Comparison of ENCODE assay signal across 21 cellular contexts in genomic region chr1:186950547-186950946, GRCh38.
DNase-seq lines count a peak whose midpoint lies in the region; ATAC-seq, FAIRE-seq and TF ChIP-seq lines count a peak whose summit lies in the region.
"Had no signal": no experiment of that assay in that cellular context is flagged by ENCODE, and none has a peak within 500 bp of the region (broad histone marks: within the 10 kb centered on the region; RNA-seq: fewer than 3 reads in every experiment).

No MANE protein-coding gene starts in this region.

- H3K9me3 ChIP-seq in keratinocyte (ENCODE audit: control insufficient read depth, low read depth, low read length) (no peaks in the 10 kb centered on the region), right cardiac atrium (ENCODE audit: control insufficient read depth, low read length) (no peaks in the 10 kb centered on the region), colonic mucosa (no peaks in the 10 kb centered on the region)
- H3K9me3 ChIP-seq: ascending aorta, right lobe of liver had no signal

- intact Hi-C loops in right cardiac atrium (cut with DNase I) (no loop called here), colonic mucosa (cut with DNase I) (no loop called here)

- no peak for TF ChIP-seq CTCF in brain microvascular endothelial cell (IDR thresholded peaks at IDR 0.05; ENCODE audit: low read depth, low read length, missing control alignments)
- TF ChIP-seq CTCF in keratinocyte (optimal IDR thresholded peaks at IDR 0.05 in 1 of 3, IDR thresholded peaks at IDR 0.05 in 1 of 3, conservative IDR thresholded peaks at IDR 0.05 in 1 of 3; ENCODE audit: extremely low read depth in 1 of 3, insufficient read depth in 2 of 3, low read length in 3 of 3), result no peak
- TF ChIP-seq CTCF in colonic mucosa (IDR thresholded peaks at IDR 0.05), result no peak

- no peak overlapping the region for H3K27ac ChIP-seq in brain microvascular endothelial cell
- no peak overlapping the region for H3K27ac ChIP-seq in keratinocyte (ENCODE audit: control insufficient read depth, insufficient read depth, low read length)
- no peak overlapping the region for H3K27ac ChIP-seq in right cardiac atrium (ENCODE audit: low read length)
- H3K27ac ChIP-seq in colonic mucosa, result no peak overlapping the region
- H3K27ac ChIP-seq: ascending aorta, hepatocyte, neural progenitor cell, right lobe of liver had no signal

- H3K4me2 ChIP-seq in keratinocyte (ENCODE audit: control insufficient read depth, extremely low read depth, insufficient read depth, low read depth, low read length), result no peak overlapping the region
- H3K4me2 ChIP-seq: hepatocyte, neural progenitor cell had no signal

- H3K27me3 ChIP-seq in brain microvascular endothelial cell (replicated peaks) (no peaks in the 10 kb centered on the region), keratinocyte (ENCODE audit: control insufficient read depth, extremely low read depth, insufficient read depth, low read length) (no peaks in the 10 kb centered on the region), right cardiac atrium (ENCODE audit: control insufficient read depth, insufficient read depth) (no peaks in the 10 kb centered on the region), colonic mucosa (no peaks in the 10 kb centered on the region)
- H3K27me3 ChIP-seq: ascending aorta, hepatocyte, neural progenitor cell, right lobe of liver had no signal

- no peaks in the 10 kb centered on the region for H4K20me1 ChIP-seq in keratinocyte (ENCODE audit: control insufficient read depth, extremely low read depth, insufficient read depth, low read length)

- WGBS in right cardiac atrium, result 70% methylated on average over 4 of the region's 4 CpGs

- H2AFZ ChIP-seq in keratinocyte (ENCODE audit: control insufficient read depth, low read length), result no peak overlapping the region
- H2AFZ ChIP-seq: hepatocyte, neural progenitor cell had no signal

- ATAC-seq in right cardiac atrium, result no peak
- ATAC-seq: activated CD4-positive, CD25-positive, alpha-beta regulatory T cell treated with anti-CD3 and anti-CD28 coated beads, Interleukin-2, amount 50 U/mL, for 24 hours; activated CD8-positive, alpha-beta memory T cell treated with anti-CD3 and anti-CD28 coated beads, Interleukin-2, amount 10 ng/mL, durations not matched to agents 7 days and 5 days; right lobe of liver had no signal

- no peaks in the 10 kb centered on the region for H3K9me1 ChIP-seq in keratinocyte (ENCODE audit: control insufficient read depth, extremely low read depth, insufficient read depth, low read length)

- H3K4me3 ChIP-seq in brain microvascular endothelial cell (ENCODE audit: low read depth, low read length) (no peak overlapping the region), keratinocyte (ENCODE audit: control insufficient read depth in 2 of 3, extremely low read depth in 1 of 3, insufficient read depth in 2 of 3, low read depth in 1 of 3, low read length in 3 of 3) (no peak overlapping the region), right cardiac atrium (ENCODE audit: low read length) (no peak overlapping the region), colonic mucosa (no peak overlapping the region)
- H3K4me3 ChIP-seq: ascending aorta, hepatocyte, neural progenitor cell, right lobe of liver had no signal

- dilution Hi-C loops in keratinocyte (cut with MboI; ENCODE audit: extremely low pct_ligation_motif_present, low sequenced_read_pairs), result no loop called here

- H3K9ac ChIP-seq in keratinocyte (ENCODE audit: control insufficient read depth, extremely low read depth, insufficient read depth, low read length), result no peak overlapping the region
- no peak overlapping the region for H3K9ac ChIP-seq in colonic mucosa (ENCODE audit: low read depth in 2 of 2, low read length in 2 of 2)
- H3K9ac ChIP-seq: neural progenitor cell had no signal

- no peaks in the 10 kb centered on the region for H3K79me2 ChIP-seq in keratinocyte (ENCODE audit: control insufficient read depth, insufficient read depth, low read length)
- H3K79me2 ChIP-seq: hepatocyte had no signal

- FAIRE-seq in keratinocyte (lab: Jason Lieb, UNC), result peak; percentile 83
- FAIRE-seq: GM18507, GM19239 had no signal

- peak; percentile 11 for DNase-seq in EH (ENCODE audit: low read depth)
- DNase-seq in M059J (ENCODE audit: low read depth), result peak; percentile 85
- peak; percentile 75 for DNase-seq in brain microvascular endothelial cell
- DNase-seq in keratinocyte (ENCODE audit: low read depth, low spot score), result peak; percentile 17
- no peak for DNase-seq in right cardiac atrium
- DNase-seq in colonic mucosa, result no peak
- no peak for DNase-seq in CD1c-positive myeloid dendritic cell (ENCODE audit: extremely low spot score)
- no peak for DNase-seq in 8988T
- DNase-seq: activated CD8-positive, alpha-beta memory T cell treated with anti-CD3 and anti-CD28 coated beads, Interleukin-2, amount 10 ng/mL, durations not matched to agents 7 days and 5 days; activated gamma-delta T cell treated with Interleukin-2 at 50 U/mL for 16 hours; AML-193; right lobe of liver; SHP77 treated with DMSO at 0.1 percent for 48 hours; stimulated activated CD4-positive, alpha-beta T cell treated with anti-CD3 and anti-CD28 coated beads, Interleukin-2, amount 100 ng/mL, for 24 hours; substantia nigra had no signal

- in situ Hi-C loops in brain microvascular endothelial cell (cut with HindIII; ENCODE audit: low pct_ligation_motif_present, low sequenced_read_pairs), result no loop called here

- no peaks in the 10 kb centered on the region for H3K36me3 ChIP-seq in brain microvascular endothelial cell (replicated peaks)
- no peaks in the 10 kb centered on the region for H3K36me3 ChIP-seq in keratinocyte (ENCODE audit: control insufficient read depth in 2 of 2, extremely low read depth in 1 of 2, insufficient read depth in 2 of 2, low read length in 2 of 2)
- H3K36me3 ChIP-seq in colonic mucosa, result no peaks in the 10 kb centered on the region
- H3K36me3 ChIP-seq: ascending aorta, neural progenitor cell, right lobe of liver had no signal

- H3K4me1 ChIP-seq in keratinocyte (ENCODE audit: control insufficient read depth, extremely low read depth, insufficient read depth, low read length) (peaks cover 11% of the 10 kb centered on the region), right cardiac atrium (ENCODE audit: control insufficient read depth, insufficient read depth, low read length) (no peaks in the 10 kb centered on the region), colonic mucosa (no peaks in the 10 kb centered on the region)
- H3K4me1 ChIP-seq: ascending aorta, neural progenitor cell, right lobe of liver had no signal

Comparison
In these comparisons a context has a peak if more than half of its experiments do, and no peak if none do; other contexts are left out.
1. DNase-seq: peak in EH (single experiment), M059J (single experiment), brain microvascular endothelial cell (single experiment) and keratinocyte (single experiment); none in right cardiac atrium (0 of 3), colonic mucosa (single experiment), CD1c-positive myeloid dendritic cell (single experiment) and 8988T (single experiment).